ENCODE assay signal across 34 cellular contexts in genomic region chr12:116024769-116025168, GRCh38.
"Had no signal": no experiment of that assay in that cellular context is flagged by ENCODE, and none has a peak within 500 bp of the region (broad histone marks: within the 10 kb centered on the region; RNA-seq: fewer than 3 reads in every experiment).

No MANE protein-coding gene starts in this region.

- DNase-seq: activated B cell treated with CpG ODN at 0.5 μM for 24 hours; activated CD4-positive, alpha-beta memory T cell treated with anti-CD3 and anti-CD28 coated beads for 36 hours; activated CD4-positive, alpha-beta T cell treated with anti-CD3 and anti-CD28 coated beads for 4 hours; activated CD4-positive, alpha-beta T cell treated with anti-CD3 and anti-CD28 coated beads, Interleukin-2, amount 10 ng/mL, durations not matched to agents 24 days and 14 days; activated CD4-positive, alpha-beta T cell treated with anti-CD3 and anti-CD28 coated beads, Interleukin-2, amount 50 U/mL, for 1 hour; activated CD4-positive, alpha-beta T cell treated with anti-CD3 and anti-CD28 coated beads, Interleukin-2, amount 50 U/mL, for 4 hours; activated CD4-positive, CD25-positive, alpha-beta regulatory T cell treated with anti-CD3 and anti-CD28 coated beads, Interleukin-2, amount 50 U/mL, for 72 hours; activated CD8-positive, alpha-beta memory T cell treated with anti-CD3 and anti-CD28 coated beads, Interleukin-2, amount 50 U/mL, for 4 hours; activated effector memory CD4-positive, alpha-beta T cell treated with Interleukin-2 at 50 U/mL for 16 hours; activated gamma-delta T cell; activated naive CD4-positive, alpha-beta T cell treated with anti-CD3 and anti-CD28 coated beads, Interleukin-2, amount 10 ng/mL, durations not matched to agents 7 days and 5 days; activated naive CD4-positive, alpha-beta T cell treated with Interleukin-2 at 50 U/mL for 16 hours; activated naive CD8-positive, alpha-beta T cell treated with anti-CD3 and anti-CD28 coated beads, Interleukin-2, amount 10 ng/mL, durations not matched to agents 7 days and 5 days; activated naive CD8-positive, alpha-beta T cell treated with anti-CD3 and anti-CD28 coated beads, Interleukin-2, amount 50 U/mL, for 24 hours; activated T-cell treated with anti-CD3 and anti-CD28 coated beads for 4 hours; activated T-cell treated with anti-CD3 and anti-CD28 coated beads, Interleukin-2, amount 50 U/mL, for 1 hour; activated T-cell treated with anti-CD3 and anti-CD28 coated beads, Interleukin-2, amount 50 U/mL, for 4 hours; activated T-cell treated with anti-CD3 and anti-CD28 coated beads, Interleukin-2, amount 50 U/mL, for 72 hours; amygdala; anterior cingulate cortex; caudate nucleus; T-cell; T-helper 2 cell; T-helper 9 cell had no signal

- H3K4me3 ChIP-seq: ascending aorta, cardiac muscle cell had no signal

- H3K9me3 ChIP-seq: ascending aorta had no signal

- H3K36me3 ChIP-seq: ascending aorta had no signal

- H3K27ac ChIP-seq: ascending aorta, cardiac muscle cell, VCaP had no signal

- ATAC-seq: activated naive CD8-positive, alpha-beta T cell treated with anti-CD3 and anti-CD28 coated beads, Interleukin-2, amount 50 U/mL, for 24 hours; activated T-cell treated with anti-CD3 and anti-CD28 coated beads, Interleukin-2, amount 50 U/mL, for 4 hours; activated T-cell treated with anti-CD3 and anti-CD28 coated beads, Interleukin-2, amount 50 U/mL, for 72 hours; T-cell had no signal

- H3K27me3 ChIP-seq: ascending aorta, cardiac muscle cell had no signal

- H3K4me3 Mint-ChIP-seq: activated B cell treated with CpG ODN at 0.5 μM for 24 hours; activated CD4-positive, alpha-beta memory T cell treated with anti-CD3 and anti-CD28 coated beads for 36 hours; activated CD4-positive, alpha-beta T cell treated with anti-CD3 and anti-CD28 coated beads, Interleukin-2, amount 10 ng/mL, durations not matched to agents 24 days and 14 days; activated naive CD4-positive, alpha-beta T cell treated with anti-CD3 and anti-CD28 coated beads, Interleukin-2, amount 10 ng/mL, durations not matched to agents 7 days and 5 days; activated naive CD4-positive, alpha-beta T cell treated with anti-CD3 and anti-CD28 coated beads, Interleukin-2, amount 50 U/mL, for 24 hours; activated naive CD8-positive, alpha-beta T cell; activated naive CD8-positive, alpha-beta T cell treated with anti-CD3 and anti-CD28 coated beads, Interleukin-2, amount 10 ng/mL, durations not matched to agents 7 days and 5 days; activated naive CD8-positive, alpha-beta T cell treated with anti-CD3 and anti-CD28 coated beads, Interleukin-2, amount 50 U/mL, for 24 hours; activated T-cell treated with anti-CD3 and anti-CD28 coated beads, Interleukin-2, amount 50 U/mL, for 4 hours; activated T-cell treated with anti-CD3 and anti-CD28 coated beads, Interleukin-2, amount 50 U/mL, for 72 hours; activated T-helper 1 cell treated with anti-CD3 and anti-CD28 coated beads, Interleukin-12 subunit alpha, Interleukin-12 subunit beta, Interleukin-2, Interleukin-4 antibody, amounts not matched to agents 30 ng/mL and 10 ng/mL and 1 ng/mL, durations not matched to agents 14 hours and 24 hours and 36 hours; brain; central memory CD8-positive, alpha-beta T cell; T-cell; T-helper 2 cell treated with Interferon-gamma antibody and Interleukin-4, amounts not matched to agents 5 μg/mL and 100 μg/mL, for 36 hours had no signal

- H3K9me3 Mint-ChIP-seq: activated B cell treated with CpG ODN at 0.5 μM for 24 hours; activated CD4-positive, alpha-beta memory T cell treated with anti-CD3 and anti-CD28 coated beads for 36 hours; activated CD4-positive, alpha-beta T cell treated with anti-CD3 and anti-CD28 coated beads, Interleukin-2, amount 10 ng/mL, durations not matched to agents 24 days and 14 days; activated naive CD4-positive, alpha-beta T cell treated with anti-CD3 and anti-CD28 coated beads, Interleukin-2, amount 10 ng/mL, durations not matched to agents 7 days and 5 days; activated naive CD4-positive, alpha-beta T cell treated with anti-CD3 and anti-CD28 coated beads, Interleukin-2, amount 50 U/mL, for 24 hours; activated naive CD8-positive, alpha-beta T cell treated with anti-CD3 and anti-CD28 coated beads, Interleukin-2, amount 10 ng/mL, durations not matched to agents 7 days and 5 days; activated naive CD8-positive, alpha-beta T cell treated with anti-CD3 and anti-CD28 coated beads, Interleukin-2, amount 50 U/mL, for 24 hours; activated T-cell treated with anti-CD3 and anti-CD28 coated beads, Interleukin-2, amount 50 U/mL, for 4 hours; activated T-cell treated with anti-CD3 and anti-CD28 coated beads, Interleukin-2, amount 50 U/mL, for 72 hours; activated T-helper 1 cell treated with anti-CD3 and anti-CD28 coated beads, Interleukin-12 subunit alpha, Interleukin-12 subunit beta, Interleukin-2, Interleukin-4 antibody, amounts not matched to agents 30 ng/mL and 10 ng/mL and 1 ng/mL, durations not matched to agents 14 hours and 24 hours and 36 hours; activated T-helper 2 cell treated with anti-CD3 and anti-CD28 coated beads, Interferon-gamma antibody, Interleukin-2, Interleukin-4, amounts not matched to agents 10 μg/mL and 5 μg/mL and 100 μg/mL, durations not matched to agents 14 hours and 24 hours and 36 hours; brain; central memory CD8-positive, alpha-beta T cell; T-cell; T-helper 2 cell treated with Interferon-gamma antibody and Interleukin-4, amounts not matched to agents 5 μg/mL and 100 μg/mL, for 36 hours had no signal

- H3K27ac Mint-ChIP-seq: activated CD4-positive, alpha-beta memory T cell treated with anti-CD3 and anti-CD28 coated beads for 36 hours; activated CD4-positive, alpha-beta T cell treated with anti-CD3 and anti-CD28 coated beads, Interleukin-2, amount 10 ng/mL, durations not matched to agents 24 days and 14 days; activated naive CD4-positive, alpha-beta T cell treated with anti-CD3 and anti-CD28 coated beads, Interleukin-2, amount 10 ng/mL, durations not matched to agents 7 days and 5 days; activated naive CD8-positive, alpha-beta T cell treated with anti-CD3 and anti-CD28 coated beads, Interleukin-2, amount 10 ng/mL, durations not matched to agents 7 days and 5 days; activated naive CD8-positive, alpha-beta T cell treated with anti-CD3 and anti-CD28 coated beads, Interleukin-2, amount 50 U/mL, for 24 hours; activated T-helper 1 cell treated with anti-CD3 and anti-CD28 coated beads, Interleukin-12 subunit alpha, Interleukin-12 subunit beta, Interleukin-2, Interleukin-4 antibody, amounts not matched to agents 30 ng/mL and 10 ng/mL and 1 ng/mL, durations not matched to agents 14 hours and 24 hours and 36 hours; activated T-helper 2 cell treated with anti-CD3 and anti-CD28 coated beads, Interferon-gamma antibody, Interleukin-2, Interleukin-4, amounts not matched to agents 10 μg/mL and 5 μg/mL and 100 μg/mL, durations not matched to agents 14 hours and 24 hours and 36 hours; brain; T-helper 2 cell treated with Interferon-gamma antibody and Interleukin-4, amounts not matched to agents 5 μg/mL and 100 μg/mL, for 36 hours had no signal

- H3K36me3 Mint-ChIP-seq: activated CD4-positive, alpha-beta memory T cell treated with anti-CD3 and anti-CD28 coated beads for 36 hours; activated naive CD4-positive, alpha-beta T cell treated with anti-CD3 and anti-CD28 coated beads, Interleukin-2, amount 50 U/mL, for 24 hours; activated naive CD8-positive, alpha-beta T cell had no signal

- H3K27me3 Mint-ChIP-seq: activated B cell treated with CpG ODN at 0.5 μM for 24 hours; activated CD4-positive, alpha-beta memory T cell treated with anti-CD3 and anti-CD28 coated beads for 36 hours; activated CD4-positive, alpha-beta T cell treated with anti-CD3 and anti-CD28 coated beads, Interleukin-2, amount 10 ng/mL, durations not matched to agents 24 days and 14 days; activated naive CD4-positive, alpha-beta T cell treated with anti-CD3 and anti-CD28 coated beads, Interleukin-2, amount 10 ng/mL, durations not matched to agents 7 days and 5 days; activated naive CD4-positive, alpha-beta T cell treated with anti-CD3 and anti-CD28 coated beads, Interleukin-2, amount 50 U/mL, for 24 hours; activated naive CD8-positive, alpha-beta T cell; activated naive CD8-positive, alpha-beta T cell treated with anti-CD3 and anti-CD28 coated beads, Interleukin-2, amount 10 ng/mL, durations not matched to agents 7 days and 5 days; activated naive CD8-positive, alpha-beta T cell treated with anti-CD3 and anti-CD28 coated beads, Interleukin-2, amount 50 U/mL, for 24 hours; brain; central memory CD8-positive, alpha-beta T cell; T-cell had no signal

- H3K4me1 ChIP-seq: ascending aorta had no signal
